Comparison of ENCODE assay signal across 10 cellular contexts in the genomic region with DNA sequence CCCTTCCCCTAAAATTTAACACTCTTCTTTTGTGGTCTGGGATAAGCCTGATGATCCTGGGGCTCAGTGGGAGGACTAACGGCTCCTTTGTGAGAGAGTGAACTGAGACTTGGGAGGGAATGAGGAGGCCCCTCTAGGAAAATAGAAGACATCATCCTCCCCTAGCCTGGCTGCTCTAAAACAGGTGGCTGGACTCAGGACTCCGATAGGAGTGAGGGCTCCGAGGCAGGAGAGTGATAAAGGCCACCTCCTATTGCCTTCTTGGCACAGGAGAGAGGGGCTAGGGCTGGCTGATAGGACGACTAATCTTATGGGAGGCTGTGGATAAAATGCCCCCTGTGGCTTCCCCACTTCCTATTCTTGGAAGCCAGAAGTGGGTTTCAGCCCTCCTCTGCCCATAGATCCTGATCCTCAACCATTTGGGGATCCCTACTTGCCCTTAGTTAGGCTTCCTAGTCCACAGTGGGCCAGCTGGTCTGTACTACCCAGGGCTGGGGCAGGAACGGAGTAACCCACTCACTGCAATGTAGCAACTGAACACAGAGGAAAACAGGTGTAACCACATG. TPM values are rescaled to one million over a fixed set of nuclear protein-coding genes. Genes with fewer than 3 reads are reported as not detected.
DNase-seq lines count a peak whose midpoint lies in the region; ATAC-seq and TF ChIP-seq lines count a peak whose summit lies in the region.
"Had no signal": no experiment of that assay in that cellular context is flagged by ENCODE, and none has a peak within 500 bp of the region (broad histone marks: within the 10 kb centered on the region; RNA-seq: fewer than 3 reads in every experiment).

No MANE protein-coding gene starts in this region.

- intact Hi-C loops in Calu3 (cut with micrococcal nuclease; ENCODE audit: unreplicated experiment) (no loop called here), mammary epithelial cell (cut with micrococcal nuclease) (no loop called here)

- H2BK15ac ChIP-seq in neuronal stem cell (ENCODE audit: low read length) = no peak overlapping the region

- no peak overlapping the region for H2BK12ac ChIP-seq in neuronal stem cell (ENCODE audit: low read length)

- H3K9ac ChIP-seq in NT2/D1 (ENCODE audit: insufficient read length, low read depth) (peak overlapping the region; percentile 46), mammary epithelial cell (ENCODE audit: insufficient read depth, low read length) (no peak overlapping the region), neuronal stem cell (ENCODE audit: low read depth, low read length, poor library complexity) (no peak overlapping the region)

- H4K8ac ChIP-seq in neuronal stem cell (ENCODE audit: low read depth, low read length) = peak overlapping the region; percentile 94

- H3K27me3 ChIP-seq in NT2/D1 (ENCODE audit: insufficient read depth, insufficient read length) (peaks cover 21% of the 10 kb centered on the region), mammary epithelial cell (ENCODE audit: insufficient read depth, low read length) (no peaks in the 10 kb centered on the region), neuronal stem cell (ENCODE audit: control insufficient read depth in 3 of 3, insufficient read depth in 3 of 3, low read depth in 1 of 3, low read length in 3 of 3) (peaks cover 0 to 43% (median 21%) of the 10 kb centered on the region in 3 experiments)

- no peaks in the 10 kb centered on the region for H3K36me3 ChIP-seq in NT2/D1 (ENCODE audit: insufficient read depth, insufficient read length, low read length)
- no peaks in the 10 kb centered on the region for H3K36me3 ChIP-seq in mammary epithelial cell (ENCODE audit: insufficient read depth, low read length)
- H3K36me3 ChIP-seq in neuronal stem cell (replicated peaks in 1 of 2; ENCODE audit: control insufficient read depth in 2 of 2, insufficient read depth in 2 of 2, low read length in 2 of 2) = no peaks in the 10 kb centered on the region

- H3K4me1 Mint-ChIP-seq in Calu3 (ENCODE audit: low read depth, unreplicated experiment) = peaks cover 31% of the 10 kb centered on the region

- 84% methylated on average over 5 of the region's 5 CpGs for WGBS in mammary epithelial cell (ENCODE audit: low coverage, missing lambda C conversion rate)
- no CpG with 5 or more reads among the region's 5 CpGs for WGBS in neuronal stem cell (ENCODE audit: extremely low coverage in 2 of 2, insufficient read length in 2 of 2, insufficient replicate concordance in 1 of 2), 2 donors

- no peaks in the 10 kb centered on the region for H3K79me2 ChIP-seq in mammary epithelial cell (ENCODE audit: insufficient read depth, low read length)

- H3K27ac ChIP-seq in mammary epithelial cell (ENCODE audit: insufficient read depth, low read depth, low read length) = no peak overlapping the region
- H3K27ac ChIP-seq in neuronal stem cell (replicated peaks; ENCODE audit: low read length) = no peak overlapping the region

- no peaks in the 10 kb centered on the region for H4K20me1 ChIP-seq in mammary epithelial cell (ENCODE audit: insufficient read depth, low read length)

- CTCF ChIA-PET in Calu3 (lab: Charles Lee) = interaction anchor here (0.8 kb wide), 1 partner anchor 30 kb away, joined by 3 read pairs; no protein-coding TSS in a partner anchor
- CTCF ChIA-PET in mammary epithelial cell (lab: Charles Lee; ENCODE audit: low non-redundant PET) = interaction anchor here (0.7 kb wide), 1 partner anchor 30 kb away, joined by 3 read pairs; no protein-coding TSS in a partner anchor

- BruUV-seq in Calu3 (replicated peaks; lab: Mats Ljungman, UMichigan) = no TSS peak
- no TSS peak for BruUV-seq in mammary epithelial cell (replicated peaks; lab: Mats Ljungman, UMichigan)

- H3K4me3 ChIP-seq in NT2/D1 (ENCODE audit: insufficient read length, low read depth) = no peak overlapping the region
- peak overlapping the region in 1 of 3 experiments; percentile 64 for H3K4me3 ChIP-seq in mammary epithelial cell (replicated peaks in 1 of 3; ENCODE audit: insufficient read depth in 1 of 3, low read depth in 2 of 3, low read length in 3 of 3)
- no peak overlapping the region for H3K4me3 ChIP-seq in neuronal stem cell (ENCODE audit: low read length in 2 of 2)

- TF ChIP-seq CTCF in Calu3 (IDR thresholded peaks at IDR 0.05; ENCODE audit: unreplicated experiment) (no peak), mammary epithelial cell (conservative IDR thresholded peaks at IDR 0.05 in 1 of 2, IDR thresholded peaks at IDR 0.05 in 1 of 2; ENCODE audit: extremely low read depth in 1 of 2, insufficient read depth in 1 of 2, low read depth in 1 of 2, low read length in 2 of 2) (no peak)

- no peaks in the 10 kb centered on the region for H3K27me3 Mint-ChIP-seq in Calu3 (ENCODE audit: unreplicated experiment)

- H2BK5ac ChIP-seq in neuronal stem cell (ENCODE audit: low read length) = no peak overlapping the region

- H2BK120ac ChIP-seq in neuronal stem cell (ENCODE audit: low read depth, low read length) = no peak overlapping the region

- peak overlapping the region; percentile 74 for H2AFZ ChIP-seq in mammary epithelial cell (ENCODE audit: low read depth, low read length)
- peak overlapping the region; percentile 5 for H2AFZ ChIP-seq in neuronal stem cell (ENCODE audit: low read length)

- no peaks in the 10 kb centered on the region for H3K9me3 ChIP-seq in NT2/D1 (ENCODE audit: insufficient read depth, low read length)
- H3K9me3 ChIP-seq in mammary epithelial cell (replicated peaks; ENCODE audit: insufficient read depth, low read length) = no peaks in the 10 kb centered on the region
- peaks cover 0 to 2% of the 10 kb centered on the region in 2 donors for H3K9me3 ChIP-seq in neuronal stem cell (replicated peaks in 1 of 2; ENCODE audit: control insufficient read depth in 2 of 2, insufficient read depth in 1 of 2, low read depth in 1 of 2, low read length in 2 of 2)

- H3K14ac ChIP-seq in neuronal stem cell (ENCODE audit: low read length) = no peak overlapping the region

- ATAC-seq in HG03135 (IDR thresholded peaks at IDR 0.05; ENCODE audit: unreplicated experiment) (no peak), GM19351 (IDR thresholded peaks at IDR 0.05; ENCODE audit: unreplicated experiment) (no peak)

- peaks cover 8% of the 10 kb centered on the region for H3K36me3 Mint-ChIP-seq in Calu3 (ENCODE audit: insufficient read depth, unreplicated experiment)

- H3K23ac ChIP-seq in neuronal stem cell (ENCODE audit: low read depth, low read length, poor library complexity) = no peak overlapping the region

- no peak overlapping the region for H3K18ac ChIP-seq in neuronal stem cell (ENCODE audit: low read length)

- H3K9me3 Mint-ChIP-seq in Calu3 (ENCODE audit: low read depth, unreplicated experiment) = no peaks in the 10 kb centered on the region

- no peak overlapping the region for H2AK5ac ChIP-seq in neuronal stem cell (ENCODE audit: low read depth, low read length)

- H3K4me2 ChIP-seq in mammary epithelial cell (ENCODE audit: insufficient read depth, low read depth, low read length) (no peak overlapping the region), neuronal stem cell (ENCODE audit: insufficient read depth, low read length, poor library complexity, severe bottlenecking) (no peak overlapping the region)

- in situ Hi-C loops in mammary epithelial cell (cut with MboI; ENCODE audit: low sequenced_read_pairs in 2 of 2) = loop anchor here in 1 of 2 donors (5.0 kb wide), 1 partner anchor 39 kb away; no protein-coding TSS in a partner anchor

- DNase-seq in Calu3 (no peak), NT2/D1 (ENCODE audit: low read depth, low spot score) (no peak), mammary epithelial cell (no peak), neuronal stem cell (ENCODE audit: low spot score) (no peak), SW480 (ENCODE audit: low spot score) (no peak), GOT3 (lab: John Stamatoyannopoulos, UW) (no peak)
- DNase-seq: NCI-H226 had no signal

- dilution Hi-C loops in mammary epithelial cell (cut with HindIII; ENCODE audit: low sequenced_read_pairs) = no loop called here

- no peak overlapping the region for H4K91ac ChIP-seq in neuronal stem cell (ENCODE audit: low read depth, low read length, poor library complexity)

- peak overlapping the region; percentile 63 for H3K27ac Mint-ChIP-seq in Calu3 (ENCODE audit: unreplicated experiment)

- H3K4ac ChIP-seq in neuronal stem cell (ENCODE audit: low read length) = no peak overlapping the region

- peaks cover 28% of the 10 kb centered on the region for H3K4me1 ChIP-seq in NT2/D1 (ENCODE audit: insufficient read depth, insufficient read length)
- peaks cover 38% of the 10 kb centered on the region for H3K4me1 ChIP-seq in mammary epithelial cell (ENCODE audit: insufficient read depth, low read length)
- peaks cover 10 to 23% of the 10 kb centered on the region in 2 donors for H3K4me1 ChIP-seq in neuronal stem cell (ENCODE audit: control insufficient read depth in 2 of 2, insufficient read depth in 1 of 2, low read depth in 1 of 2, low read length in 2 of 2)

- peak overlapping the region; percentile 62 for H3K4me3 Mint-ChIP-seq in Calu3 (ENCODE audit: low read depth, unreplicated experiment)

- H3K79me1 ChIP-seq in neuronal stem cell (ENCODE audit: low read depth, low read length) = no peaks in the 10 kb centered on the region

RNA-seq across cellular contexts. Expression of a gene that starts 1.4 kb away (rescaled TPM):
- total RNA-seq in Calu3 (2022) (4.6 and 10.4 TPM in 2 replicates), mammary epithelial cell (10 to 100 TPM; 11.0 to 20.0 TPM)
- 38.7 TPM for polyA plus RNA-seq in mammary epithelial cell
- 50.9 TPM for polyA minus RNA-seq in mammary epithelial cell
- polyA plus RNA-seq in neuronal stem cell (2013, experiment 1 of 2) = 0.96 TPM
- polyA plus RNA-seq in neuronal stem cell (2013, experiment 2 of 2) = 1.1 TPM

RNA-seq across cellular contexts. Expression of a gene that starts 27.7 kb away (rescaled TPM):
- total RNA-seq in Calu3 (2022) (39.3 and 48.7 TPM in 2 replicates), mammary epithelial cell (10 to 100 TPM; 34.2 to 59.0 TPM)
- polyA plus RNA-seq in mammary epithelial cell = 51.8 TPM
- polyA minus RNA-seq in mammary epithelial cell = 107 TPM
- 10.4 TPM for polyA plus RNA-seq in neuronal stem cell (2013, experiment 1 of 2)
- 10.7 TPM for polyA plus RNA-seq in neuronal stem cell (2013, experiment 2 of 2)

RNA-seq across cellular contexts. Expression of a gene that starts 43.7 kb away (rescaled TPM):
- total RNA-seq in Calu3 (2022) = 0.35 and 1.2 TPM in 2 replicates
- total RNA-seq in mammary epithelial cell = under 1 TPM in 1 of 2 donors, not detected in 1; 0.56 TPM
- not detected for polyA plus RNA-seq in mammary epithelial cell
- not detected for polyA minus RNA-seq in mammary epithelial cell
- not detected for polyA plus RNA-seq in neuronal stem cell (2013, experiment 1 of 2)
- polyA plus RNA-seq in neuronal stem cell (2013, experiment 2 of 2) = not detected
- total RNA-seq: glomerular endothelial cell had no signal
